Comparison of ENCODE assay signal across 12 cellular contexts in genomic region chr1:162206749-162207635, GRCh38.
DNase-seq lines count a peak whose midpoint lies in the region; ATAC-seq and TF ChIP-seq lines count a peak whose summit lies in the region.
"Had no signal": no experiment of that assay in that cellular context is flagged by ENCODE, and none has a peak within 500 bp of the region (broad histone marks: within the 10 kb centered on the region; RNA-seq: fewer than 3 reads in every experiment).

No MANE protein-coding gene starts in this region.

- H3K36me3 ChIP-seq in Caco-2 (ENCODE audit: control insufficient read depth, insufficient read depth, low read length) (no peaks in the 10 kb centered on the region), liver (ENCODE audit: control insufficient read depth in 4 of 4, insufficient read depth in 3 of 4, low read depth in 1 of 4, low read length in 3 of 4) (no peaks in the 10 kb centered on the region)
- H3K36me3 ChIP-seq: HAP-1 had no signal

- H3K9me3 ChIP-seq in Caco-2 (no peaks in the 10 kb centered on the region), liver (ENCODE audit: control insufficient read depth in 4 of 4, low read length in 3 of 4) (no peaks in the 10 kb centered on the region)
- H3K9me3 ChIP-seq: HAP-1 had no signal

- ATAC-seq in WTC11: peak; percentile 33
- ATAC-seq: natural killer cell treated with Interleukin-12 subunit alpha and Interleukin-12 subunit beta and Interleukin-15 and Interleukin-18, amount 100 ng/mL, for 72 hours had no signal

- 31% methylated on average over 12 of the region's 12 CpGs for WGBS in liver

- H3K9me3 Mint-ChIP-seq in Caco-2 (ENCODE audit: unreplicated experiment): no peaks in the 10 kb centered on the region
- H3K9me3 Mint-ChIP-seq in WTC11: peaks cover 4% of the 10 kb centered on the region; the same call in 1 of the 2 replicates
- H3K9me3 Mint-ChIP-seq: natural killer cell treated with Interleukin-12 subunit alpha and Interleukin-12 subunit beta and Interleukin-15 and Interleukin-18, amount 100 ng/mL, for 72 hours had no signal

- H3K4me1 ChIP-seq in Caco-2 (peaks cover 14% of the 10 kb centered on the region), liver (ENCODE audit: control insufficient read depth in 4 of 4, insufficient read depth in 4 of 4, low read length in 3 of 4) (peaks cover 18 to 55% (median 49%) of the 10 kb centered on the region in 4 donors)
- H3K4me1 ChIP-seq: HAP-1 had no signal

- peaks cover 14% of the 10 kb centered on the region for H3K4me1 Mint-ChIP-seq in Caco-2 (ENCODE audit: low read depth, unreplicated experiment)
- peaks cover 48% of the 10 kb centered on the region for H3K4me1 Mint-ChIP-seq in WTC11

- H3K9ac ChIP-seq in liver (ENCODE audit: low read depth in 1 of 2, low read length in 2 of 2): peak overlapping the region in 1 of 2 donors; percentile 16

- TF ChIP-seq CTCF in Caco-2 (IDR thresholded peaks at IDR 0.05; ENCODE audit: insufficient read depth in 1 of 2, low read depth in 1 of 2, low read length in 1 of 2, severe bottlenecking in 1 of 2, unreplicated experiment in 1 of 2): no peak
- TF ChIP-seq CTCF in WTC11 (IDR thresholded peaks at IDR 0.05): no peak
- TF ChIP-seq CTCF in liver (IDR thresholded peaks at IDR 0.05; ENCODE audit: low read depth, low read length, missing input control): no peak

- no peak for DNase-seq in Caco-2
- peak; percentile 98 for DNase-seq in NCI-H187 treated with DMSO at 0.1 percent for 48 hours (lab: John Stamatoyannopoulos, UW)
- no peak for DNase-seq in WTC11 (ENCODE audit: low spot score)
- no peak for DNase-seq in T-helper 9 cell
- DNase-seq in 8988T: no peak
- no peak for DNase-seq in HuH-7.5 (ENCODE audit: low spot score)
- no peak for DNase-seq in AG08396 (ENCODE audit: low spot score)
- DNase-seq: activated CD4-positive, alpha-beta T cell treated with anti-CD3 and anti-CD28 coated beads, Interleukin-2, amount 50 U/mL, for 48 hours; AML-193 had no signal

- POLR2A ChIA-PET in Caco-2 (lab: Charles Lee): no interaction called here
- POLR2A ChIA-PET in WTC11 (lab: Charles Lee): no interaction called here

- H3K27ac Mint-ChIP-seq in Caco-2 (ENCODE audit: unreplicated experiment): no peak overlapping the region
- H3K27ac Mint-ChIP-seq in WTC11: no peak overlapping the region
- H3K27ac Mint-ChIP-seq: natural killer cell treated with Interleukin-12 subunit alpha and Interleukin-12 subunit beta and Interleukin-15 and Interleukin-18, amount 100 ng/mL, for 72 hours had no signal

- no peaks in the 10 kb centered on the region for H3K27me3 Mint-ChIP-seq in Caco-2 (ENCODE audit: insufficient read depth, unreplicated experiment)
- no peaks in the 10 kb centered on the region for H3K27me3 Mint-ChIP-seq in WTC11 (ENCODE audit: low read depth)

- no TSS peak for BruUV-seq in Caco-2 (replicated peaks; lab: Mats Ljungman, UMichigan)

- peak overlapping the region; percentile 35 to 62 for H3K27ac ChIP-seq in liver (ENCODE audit: low read depth in 1 of 2, low read length in 2 of 2)

- intact Hi-C loops in Caco-2 (cut with micrococcal nuclease; ENCODE audit: unreplicated experiment): no loop called here

- H3K27me3 ChIP-seq in Caco-2 (replicated peaks; ENCODE audit: control insufficient read depth, insufficient read depth, low read length) (no peaks in the 10 kb centered on the region), liver (ENCODE audit: control insufficient read depth in 4 of 4, insufficient read depth in 4 of 4, low read length in 3 of 4) (no peaks in the 10 kb centered on the region)

- TF ChIP-seq RAD21 in liver (IDR thresholded peaks at IDR 0.05): peak; percentile 18 to 50

- CTCF ChIA-PET in Caco-2 (lab: Charles Lee) (no interaction called here), WTC11 (lab: Charles Lee) (interaction anchor here (0.8 to 1.1 kb wide), 2 partner anchors 23 to 115 kb away, joined by 3 to 5 read pairs; no protein-coding TSS in a partner anchor)

- peak overlapping the region; percentile 25 for H3K4me3 Mint-ChIP-seq in Caco-2 (ENCODE audit: unreplicated experiment)
- no peak overlapping the region for H3K4me3 Mint-ChIP-seq in WTC11
- H3K4me3 Mint-ChIP-seq: natural killer cell treated with Interleukin-12 subunit alpha and Interleukin-12 subunit beta and Interleukin-15 and Interleukin-18, amount 100 ng/mL, for 72 hours had no signal

- H3K4me3 ChIP-seq in Caco-2 (ENCODE audit: low read depth, low read length): no peak overlapping the region
- H3K4me3 ChIP-seq in liver (ENCODE audit: low read depth in 1 of 3, low read length in 3 of 3): no peak overlapping the region
- H3K4me3 ChIP-seq: HAP-1 had no signal

- no peaks in the 10 kb centered on the region for H3K36me3 Mint-ChIP-seq in Caco-2 (ENCODE audit: insufficient read depth, unreplicated experiment)
- no peaks in the 10 kb centered on the region for H3K36me3 Mint-ChIP-seq in WTC11
- H3K36me3 Mint-ChIP-seq: natural killer cell treated with Interleukin-12 subunit alpha and Interleukin-12 subunit beta and Interleukin-15 and Interleukin-18, amount 100 ng/mL, for 72 hours had no signal

TF ChIP-seq in WTC11, 78 proteins besides CTCF, POLR2A, EP300 and RAD21 (continues in another document):
- no peak for TF ChIP-seq ATF2 (CRISPR knock-in tag; IDR thresholded peaks at IDR 0.05; ENCODE audit: borderline replicate concordance, low read depth)
- no peak for TF ChIP-seq HMGA2 (CRISPR knock-in tag; IDR thresholded peaks at IDR 0.05)
- TF ChIP-seq ZBTB43 (CRISPR knock-in tag; IDR thresholded peaks at IDR 0.05): no peak

TF ChIP-seq in liver, 16 proteins besides CTCF, POLR2A, EP300 and RAD21:
- peak in 1 of 2 donors; percentile 40 for TF ChIP-seq RXRA (IDR thresholded peaks at IDR 0.05)
- TF ChIP-seq, protein P1, sequence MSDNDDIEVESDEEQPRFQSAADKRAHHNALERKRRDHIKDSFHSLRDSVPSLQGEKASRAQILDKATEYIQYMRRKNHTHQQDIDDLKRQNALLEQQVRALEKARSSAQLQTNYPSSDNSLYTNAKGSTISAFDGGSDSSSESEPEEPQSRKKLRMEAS (IDR thresholded peaks at IDR 0.05): no peak
TF ChIP-seq in liver: peak in this region for 1.
